ENCODE assay signal across 1 cellular context in genomic region chr11:794013-794765, GRCh38.
TF ChIP-seq lines count a peak whose summit lies in the region.

No MANE protein-coding gene starts in this region.

TF ChIP-seq in GM23338, 12 proteins besides CTCF, POLR2A, EP300 and RAD21 (continued from another document):
- TF ChIP-seq REST (IDR thresholded peaks at IDR 0.05; ENCODE audit: unreplicated experiment) (no peak), ZNF331 (CRISPR knock-in tag; IDR thresholded peaks at IDR 0.05; ENCODE audit: low read depth) (no peak), ETS1 (IDR thresholded peaks at IDR 0.05) (no peak), ZNF462 (CRISPR knock-in tag; IDR thresholded peaks at IDR 0.05) (no peak), POLR2AphosphoS5 (IDR thresholded peaks at IDR 0.05; ENCODE audit: low read depth) (no peak), NANOG (IDR thresholded peaks at IDR 0.05; ENCODE audit: borderline replicate concordance) (no peak), EZH2phosphoT487 (IDR thresholded peaks at IDR 0.05; ENCODE audit: unreplicated experiment) (no peak), ZNF114 (CRISPR knock-in tag; IDR thresholded peaks at IDR 0.05) (no peak), CREB1 (CRISPR knock-in tag; IDR thresholded peaks at IDR 0.05; ENCODE audit: low read depth) (no peak), STAT1 (IDR thresholded peaks at IDR 0.05; ENCODE audit: unreplicated experiment) (no peak), EZH2 (IDR thresholded peaks at IDR 0.05; ENCODE audit: low read depth, unreplicated experiment) (no peak)
